In the genomic region with DNA sequence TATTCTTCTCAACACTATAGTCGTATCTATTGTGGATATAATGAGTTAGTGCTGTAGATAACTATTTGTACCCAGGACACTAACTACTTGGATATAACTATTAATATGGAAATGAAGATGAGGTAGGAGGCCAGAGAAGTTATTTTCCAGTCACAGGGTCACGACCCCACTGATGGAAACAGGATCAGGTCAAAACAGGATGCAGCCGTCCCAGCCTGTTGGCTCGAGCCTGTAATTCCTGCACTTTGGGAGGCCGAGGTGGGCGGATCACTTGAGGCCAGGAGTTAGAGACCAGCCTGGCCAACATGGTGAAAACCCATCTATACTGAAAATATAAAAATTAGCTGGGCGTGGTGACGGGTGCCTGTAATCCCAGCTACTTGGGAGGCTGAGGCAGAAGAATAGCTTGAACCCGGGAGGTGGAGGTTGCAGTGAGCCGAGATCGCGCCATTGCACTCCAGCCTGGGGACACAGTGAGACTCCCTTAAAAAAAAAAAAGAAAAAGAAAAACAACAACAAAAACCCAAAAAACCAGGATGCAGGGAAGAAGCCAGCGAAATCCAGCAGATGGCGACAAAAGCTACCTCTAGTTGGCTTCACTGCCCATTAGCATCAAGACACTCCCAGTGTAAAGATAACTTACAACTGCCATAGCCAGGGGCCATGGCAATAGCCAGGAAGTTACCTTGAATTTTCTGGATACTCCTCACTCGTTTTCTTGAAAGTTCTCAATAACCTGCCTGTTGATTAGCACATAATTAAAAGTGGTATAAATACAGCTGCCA, we compare ENCODE assay signal across 8 cellular contexts. TPM values are rescaled to one million over a fixed set of nuclear protein-coding genes. Genes with fewer than 3 reads are reported as not detected.
DNase-seq lines count a peak whose midpoint lies in the region; ATAC-seq and TF ChIP-seq lines count a peak whose summit lies in the region.
"Had no signal": no experiment of that assay in that cellular context is flagged by ENCODE, and none has a peak within 500 bp of the region (broad histone marks: within the 10 kb centered on the region; RNA-seq: fewer than 3 reads in every experiment).

No MANE protein-coding gene starts in this region.

- H3K4ac ChIP-seq in neuronal stem cell (ENCODE audit: low read length) = no peak overlapping the region

- H3K79me1 ChIP-seq in neuronal stem cell (ENCODE audit: low read depth, low read length) = no peaks in the 10 kb centered on the region

- CTCF ChIA-PET in HEK293T (lab: Yijun Ruan, JAX) = interaction anchor here (0.6 to 1.7 kb wide), 11 partner anchors 10 to 1379 kb away, joined by 3 to 8 read pairs (median 4); no protein-coding TSS in a partner anchor
- CTCF ChIA-PET in PC-9 (lab: Charles Lee) = interaction anchor here (0.7 kb wide), 3 partner anchors 53 to 691 kb away, joined by 3 to 5 read pairs (median 3); no protein-coding TSS in a partner anchor

- no peak overlapping the region for H3K23ac ChIP-seq in neuronal stem cell (ENCODE audit: low read depth, low read length, poor library complexity)

- H4K8ac ChIP-seq in neuronal stem cell (ENCODE audit: low read depth, low read length) = no peak overlapping the region

- H3K27me3 ChIP-seq in PC-9 (ENCODE audit: insufficient read depth, low read depth) (no peaks in the 10 kb centered on the region), neuronal stem cell (ENCODE audit: control insufficient read depth in 3 of 3, insufficient read depth in 3 of 3, low read depth in 1 of 3, low read length in 3 of 3) (peaks cover 0 to 13% (median 0%) of the 10 kb centered on the region in 3 experiments)

- no peaks in the 10 kb centered on the region for H3F3A ChIP-seq in PC-9 (ENCODE audit: insufficient read depth, low read depth)

- no peak overlapping the region for H3K4me3 ChIP-seq in PC-9
- H3K4me3 ChIP-seq in foreskin fibroblast (ENCODE audit: low read depth in 1 of 2, low read length in 2 of 2) = no peak overlapping the region
- H3K4me3 ChIP-seq in neuronal stem cell (ENCODE audit: low read length in 2 of 2) = no peak overlapping the region

- intact Hi-C loops in PC-9 (cut with micrococcal nuclease; ENCODE audit: unreplicated experiment) = loop anchor here (10.0 kb wide), 2 partner anchors 233 to 493 kb away; no protein-coding TSS in a partner anchor

- H2BK15ac ChIP-seq in neuronal stem cell (ENCODE audit: low read length) = no peak overlapping the region

- H3K4me1 ChIP-seq in PC-9 (replicated peaks; ENCODE audit: insufficient read depth) (no peaks in the 10 kb centered on the region), neuronal stem cell (ENCODE audit: control insufficient read depth in 2 of 2, insufficient read depth in 1 of 2, low read depth in 1 of 2, low read length in 2 of 2) (no peaks in the 10 kb centered on the region)

- H3K79me2 ChIP-seq in PC-9 (ENCODE audit: low read depth) = no peaks in the 10 kb centered on the region

- no peak overlapping the region for H3K9ac ChIP-seq in neuronal stem cell (ENCODE audit: low read depth, low read length, poor library complexity)

- H3K18ac ChIP-seq in neuronal stem cell (ENCODE audit: low read length) = no peak overlapping the region

- no peak overlapping the region for H3K14ac ChIP-seq in neuronal stem cell (ENCODE audit: low read length)

- TF ChIP-seq CTCF in PC-9 (conservative IDR thresholded peaks at IDR 0.05) = peak; percentile 61
- peak; percentile 39 for TF ChIP-seq CTCF in foreskin fibroblast (IDR thresholded peaks at IDR 0.05; ENCODE audit: low read depth, low read length)

- H3K9me2 ChIP-seq in PC-9 (ENCODE audit: insufficient read depth) = no peaks in the 10 kb centered on the region

- ATAC-seq in HG03439 (IDR thresholded peaks at IDR 0.05; ENCODE audit: unreplicated experiment) = no peak

- no peak overlapping the region for H2AFZ ChIP-seq in PC-9
- H2AFZ ChIP-seq in neuronal stem cell (ENCODE audit: low read length) = no peak overlapping the region

- H3K27ac ChIP-seq in PC-9 (no peak overlapping the region), neuronal stem cell (replicated peaks; ENCODE audit: low read length) (no peak overlapping the region)

- no peak overlapping the region for H4K91ac ChIP-seq in neuronal stem cell (ENCODE audit: low read depth, low read length, poor library complexity)

- WGBS in neuronal stem cell (ENCODE audit: extremely low coverage in 2 of 2, insufficient read length in 2 of 2, insufficient replicate concordance in 1 of 2), 2 donors = no CpG with 5 or more reads among the region's 15 CpGs

- H2AK5ac ChIP-seq in neuronal stem cell (ENCODE audit: low read depth, low read length) = no peak overlapping the region

- no peaks in the 10 kb centered on the region for H4K20me1 ChIP-seq in PC-9 (ENCODE audit: insufficient read depth)

- H2BK5ac ChIP-seq in neuronal stem cell (ENCODE audit: low read length) = no peak overlapping the region

- H3K9me3 ChIP-seq in PC-9 (ENCODE audit: insufficient read depth, low read depth) (no peaks in the 10 kb centered on the region), neuronal stem cell (replicated peaks in 1 of 2; ENCODE audit: control insufficient read depth in 2 of 2, insufficient read depth in 1 of 2, low read depth in 1 of 2, low read length in 2 of 2) (no peaks in the 10 kb centered on the region)

- H3K36me3 ChIP-seq in PC-9 (ENCODE audit: low read depth) = no peaks in the 10 kb centered on the region
- no peaks in the 10 kb centered on the region for H3K36me3 ChIP-seq in neuronal stem cell (replicated peaks in 1 of 2; ENCODE audit: control insufficient read depth in 2 of 2, insufficient read depth in 2 of 2, low read length in 2 of 2)

- H2BK12ac ChIP-seq in neuronal stem cell (ENCODE audit: low read length) = no peak overlapping the region

- DNase-seq in Daoy (ENCODE audit: low read depth) (peak; percentile 22), HEK293T (ENCODE audit: extremely low spot score) (peak; percentile 73), PC-9 (peak in 1 of 2 experiments; percentile 41), foreskin fibroblast (peak in 1 of 2 donors; percentile 38), neuronal stem cell (ENCODE audit: low spot score) (no peak), occipital lobe (lab: John Stamatoyannopoulos, UW) (no peak)
- DNase-seq: activated B cell treated with CpG ODN at 0.5 μM for 24 hours had no signal

- H2BK120ac ChIP-seq in neuronal stem cell (ENCODE audit: low read depth, low read length) = no peak overlapping the region

- BruUV-seq in PC-9 (replicated peaks; lab: Mats Ljungman, UMichigan) = no TSS peak

- POLR2A ChIA-PET in HEK293T (lab: Yijun Ruan, JAX) (no interaction called here), PC-9 (lab: Charles Lee; ENCODE audit: unreplicated experiment) (no interaction called here)

- H3K4me2 ChIP-seq in PC-9 = no peak overlapping the region
- no peak overlapping the region for H3K4me2 ChIP-seq in neuronal stem cell (ENCODE audit: insufficient read depth, low read length, poor library complexity, severe bottlenecking)

TF ChIP-seq in HEK293T, 16 proteins besides CTCF, POLR2A, EP300 and RAD21:
- no peak for TF ChIP-seq SUZ12 (IDR thresholded peaks at IDR 0.05)
- peak; percentile 91 for TF ChIP-seq ZNF384 (IDR thresholded peaks at IDR 0.05)
- no peak for TF ChIP-seq FOXA1 (IDR thresholded peaks at IDR 0.05)
- TF ChIP-seq LEF1 (IDR thresholded peaks at IDR 0.05; ENCODE audit: borderline replicate concordance) = no peak
- TF ChIP-seq ARNT (IDR thresholded peaks at IDR 0.05) = no peak
- peak; percentile 95 for TF ChIP-seq PKNOX1 (IDR thresholded peaks at IDR 0.05)

RNA-seq across cellular contexts. Expression of gene NKAP, which starts 37.9 kb away (rescaled TPM):
- total RNA-seq in Daoy (2014; rRNA removed; shearing (Covaris generic)) = 2.9 and 3.5 TPM in 2 replicates
- total RNA-seq in PC-9 (2021) (15.7 and 18.6 TPM in 2 replicates), occipital lobe (8.9 TPM)
- polyA plus RNA-seq in neuronal stem cell (2013, experiment 1 of 2) = 11.2 TPM
- 11.9 TPM for polyA plus RNA-seq in neuronal stem cell (2013, experiment 2 of 2)

Comparison
In these comparisons a context has a peak if more than half of its experiments do, and no peak if none do; other contexts are left out.
1. DNase-seq: peak in Daoy (single experiment) and HEK293T (single experiment); none in neuronal stem cell (single experiment) and occipital lobe (single experiment).